Comparison of ENCODE assay signal across 33 cellular contexts in the genomic region with DNA sequence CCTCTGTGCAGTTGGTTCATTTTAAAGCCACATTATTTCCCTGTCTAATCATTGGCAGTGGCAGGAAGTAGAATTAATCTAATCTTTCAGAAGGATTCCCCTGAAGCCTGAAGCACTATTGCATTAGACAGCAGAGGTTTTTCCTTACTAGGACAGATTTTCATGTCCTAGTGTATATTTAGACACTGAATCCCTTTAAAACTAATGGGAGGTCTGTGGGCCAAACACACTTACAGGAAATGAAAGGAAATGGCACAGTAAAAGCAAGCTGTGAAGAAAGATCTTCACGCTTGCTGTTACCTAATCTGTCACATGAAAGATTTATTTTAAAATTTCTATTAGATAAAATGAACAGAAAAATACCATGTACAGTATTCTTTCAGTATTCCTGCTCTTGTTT.
DNase-seq lines count a peak whose midpoint lies in the region; ATAC-seq and TF ChIP-seq lines count a peak whose summit lies in the region.
"Had no signal": no experiment of that assay in that cellular context is flagged by ENCODE, and none has a peak within 500 bp of the region (broad histone marks: within the 10 kb centered on the region; RNA-seq: fewer than 3 reads in every experiment).

No MANE protein-coding gene starts in this region.

- H3K9me3 ChIP-seq in smooth muscle cell (replicated peaks; ENCODE audit: low read depth) (no peaks in the 10 kb centered on the region), transverse colon (no peaks in the 10 kb centered on the region)
- H3K9me3 ChIP-seq: breast epithelium, esophagus muscularis mucosa, gastroesophageal sphincter, psoas muscle, thoracic aorta, uterus had no signal

- no peak overlapping the region for H2AFZ ChIP-seq in smooth muscle cell (ENCODE audit: low read depth)
- H2AFZ ChIP-seq: hepatocyte had no signal

- TF ChIP-seq CTCF in smooth muscle cell (IDR thresholded peaks at IDR 0.05; ENCODE audit: borderline replicate concordance, insufficient read depth, poor library complexity, severe bottlenecking) (no peak), transverse colon (IDR thresholded peaks at IDR 0.05) (no peak), GM10248 (IDR thresholded peaks at IDR 0.05; ENCODE audit: control extremely low read depth, extremely low read depth, low read depth, missing control alignments) (no peak)

- TF ChIP-seq EP300 in transverse colon (IDR thresholded peaks at IDR 0.05; ENCODE audit: low read depth), result no peak

- DNase-seq in NOMO-1 treated with DMSO at 0.1 percent for 48 hours (lab: John Stamatoyannopoulos, UW; ENCODE audit: unreplicated experiment), result peak; percentile 4
- no peak for DNase-seq in NOMO-1 (lab: John Stamatoyannopoulos, UW; ENCODE audit: unreplicated experiment in 2 of 2)
- DNase-seq in foreskin melanocyte, result peak; percentile 39
- DNase-seq in smooth muscle cell (lab: John Stamatoyannopoulos, UW; ENCODE audit: unreplicated experiment), result no peak
- no peak for DNase-seq in transverse colon
- DNase-seq in GM10248 (ENCODE audit: extremely low spot score), result no peak
- DNase-seq: 8988T; activated CD4-positive, alpha-beta T cell treated with anti-CD3 and anti-CD28 coated beads, Interleukin-2, amount 50 U/mL, for 48 hours; activated naive CD4-positive, alpha-beta T cell treated with anti-CD3 and anti-CD28 coated beads, Interleukin-2, amount 10 ng/mL, durations not matched to agents 7 days and 5 days; AML-193; amniotic stem cell; CD4-positive, alpha-beta T cell; cortex of kidney; EL; naive B cell; NCI-H1417; NCI-H2081; occipital lobe; psoas muscle; SIG-M5; stimulated activated naive CD8-positive, alpha-beta T cell treated with anti-CD3 and anti-CD28 coated beads, Interleukin-15, Interleukin-2, amounts not matched to agents 100 U/mL and 50 U/mL, for 24 hours; T-cell; uterus had no signal

- peaks cover 31% of the 10 kb centered on the region for H3F3A ChIP-seq in smooth muscle cell (ENCODE audit: low read depth)

- H3K4me1 ChIP-seq in smooth muscle cell (ENCODE audit: low read depth) (peaks cover 11% of the 10 kb centered on the region), transverse colon (no peaks in the 10 kb centered on the region)
- H3K4me1 ChIP-seq: breast epithelium, gastroesophageal sphincter, psoas muscle, uterus had no signal

- H3K4me3 ChIP-seq in smooth muscle cell (no peak overlapping the region), transverse colon (no peak overlapping the region)
- H3K4me3 ChIP-seq: breast epithelium, esophagus muscularis mucosa, gastroesophageal sphincter, hepatocyte, K562, psoas muscle, thoracic aorta, uterus had no signal

- H3K36me3 ChIP-seq in smooth muscle cell (ENCODE audit: low read depth) (no peaks in the 10 kb centered on the region), transverse colon (no peaks in the 10 kb centered on the region)
- H3K36me3 ChIP-seq: breast epithelium, esophagus muscularis mucosa, gastroesophageal sphincter, thoracic aorta, uterus had no signal

- H3K27ac ChIP-seq in smooth muscle cell (ENCODE audit: low read depth) (peak overlapping the region; percentile 86), transverse colon (no peak overlapping the region)
- H3K27ac ChIP-seq: breast epithelium, esophagus muscularis mucosa, gastroesophageal sphincter, hepatocyte, psoas muscle, thoracic aorta, uterus had no signal

- intact Hi-C loops in transverse colon (cut with DNase I; ENCODE audit: low total_unique reads), result no loop called here

- H3K79me2 ChIP-seq in smooth muscle cell (ENCODE audit: low read depth), result no peaks in the 10 kb centered on the region
- H3K79me2 ChIP-seq: hepatocyte had no signal

- WGBS in smooth muscle cell (ENCODE audit: low lambda C conversion rate), result 14% methylated on average over 1 of the region's 1 CpG
- WGBS in transverse colon (ENCODE audit: low coverage in 1 of 2), 2 donors, result 67% methylated on average over 1 of the region's 1 CpG; no CpG with 5 or more reads in 1 of the 2 donors

- CTCF ChIA-PET in GM10248 (lab: Yijun Ruan, JAX), result interaction anchor here (1.0 kb wide), 1 partner anchor 28 kb away, joined by 3 read pairs; no protein-coding TSS in a partner anchor

- POLR2A ChIA-PET in GM10248 (lab: Yijun Ruan, JAX), result no interaction called here

- no peak overlapping the region for H3K9ac ChIP-seq in smooth muscle cell (ENCODE audit: low read depth)

- H3K27me3 ChIP-seq in smooth muscle cell (ENCODE audit: low read depth) (no peaks in the 10 kb centered on the region), transverse colon (no peaks in the 10 kb centered on the region)
- H3K27me3 ChIP-seq: breast epithelium, esophagus muscularis mucosa, gastroesophageal sphincter, hepatocyte, uterus had no signal

- peak; percentile 65 for ATAC-seq in SK-N-SH treated with all-trans-retinoic acid at 6 μM for 48 hours
- ATAC-seq in HG03565 (IDR thresholded peaks at IDR 0.05; ENCODE audit: unreplicated experiment), result no peak
- ATAC-seq: activated CD4-positive, CD25-positive, alpha-beta regulatory T cell treated with anti-CD3 and anti-CD28 coated beads, Interleukin-2, amount 50 U/mL, for 24 hours; gastroesophageal sphincter; K562; left lobe of liver; psoas muscle; stimulated activated naive CD8-positive, alpha-beta T cell treated with anti-CD3 and anti-CD28 coated beads, Interleukin-15, Interleukin-2, amounts not matched to agents 100 U/mL and 50 U/mL, for 24 hours; T-cell had no signal

- peak overlapping the region; percentile 81 for H3K4me2 ChIP-seq in smooth muscle cell
- H3K4me2 ChIP-seq: hepatocyte had no signal

- TF ChIP-seq POLR2A in transverse colon (IDR thresholded peaks at IDR 0.05), result no peak

- H4K20me1 ChIP-seq in smooth muscle cell (ENCODE audit: low read depth), result no peaks in the 10 kb centered on the region

- in situ Hi-C loops in transverse colon (cut with MboI; ENCODE audit: low pct_ligation_motif_present in 1 of 4, low pct_unique_long_range_greater_than_20kb in 1 of 4, low sequenced_read_pairs in 3 of 4), result no loop called here

TF ChIP-seq in SK-N-SH treated with all-trans-retinoic acid at 6 μM for 48 hours, 23 proteins besides CTCF, POLR2A, EP300 and RAD21:
- TF ChIP-seq GLIS3 (CRISPR knock-in tag; IDR thresholded peaks at IDR 0.05), result no peak
- no peak for TF ChIP-seq RARB (CRISPR knock-in tag; IDR thresholded peaks at IDR 0.05)
- TF ChIP-seq, protein P1, sequence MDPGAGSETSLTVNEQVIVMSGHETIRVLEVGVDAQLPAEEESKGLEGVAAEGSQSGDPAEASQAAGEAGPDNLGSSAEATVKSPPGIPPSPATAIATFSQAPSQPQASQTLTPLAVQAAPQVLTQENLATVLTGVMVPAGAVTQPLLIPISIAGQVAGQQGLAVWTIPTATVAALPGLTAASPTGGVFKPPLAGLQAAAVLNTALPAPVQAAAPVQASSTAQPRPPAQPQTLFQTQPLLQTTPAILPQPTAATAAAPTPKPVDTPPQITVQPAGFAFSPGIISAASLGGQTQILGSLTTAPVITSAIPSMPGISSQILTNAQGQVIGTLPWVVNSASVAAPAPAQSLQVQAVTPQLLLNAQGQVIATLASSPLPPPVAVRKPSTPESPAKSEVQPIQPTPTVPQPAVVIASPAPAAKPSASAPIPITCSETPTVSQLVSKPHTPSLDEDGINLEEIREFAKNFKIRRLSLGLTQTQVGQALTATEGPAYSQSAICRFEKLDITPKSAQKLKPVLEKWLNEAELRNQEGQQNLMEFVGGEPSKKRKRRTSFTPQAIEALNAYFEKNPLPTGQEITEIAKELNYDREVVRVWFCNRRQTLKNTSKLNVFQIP (CRISPR knock-in tag; IDR thresholded peaks at IDR 0.05; ENCODE audit: borderline replicate concordance, low read depth), result no peak
- TF ChIP-seq, protein P2, sequence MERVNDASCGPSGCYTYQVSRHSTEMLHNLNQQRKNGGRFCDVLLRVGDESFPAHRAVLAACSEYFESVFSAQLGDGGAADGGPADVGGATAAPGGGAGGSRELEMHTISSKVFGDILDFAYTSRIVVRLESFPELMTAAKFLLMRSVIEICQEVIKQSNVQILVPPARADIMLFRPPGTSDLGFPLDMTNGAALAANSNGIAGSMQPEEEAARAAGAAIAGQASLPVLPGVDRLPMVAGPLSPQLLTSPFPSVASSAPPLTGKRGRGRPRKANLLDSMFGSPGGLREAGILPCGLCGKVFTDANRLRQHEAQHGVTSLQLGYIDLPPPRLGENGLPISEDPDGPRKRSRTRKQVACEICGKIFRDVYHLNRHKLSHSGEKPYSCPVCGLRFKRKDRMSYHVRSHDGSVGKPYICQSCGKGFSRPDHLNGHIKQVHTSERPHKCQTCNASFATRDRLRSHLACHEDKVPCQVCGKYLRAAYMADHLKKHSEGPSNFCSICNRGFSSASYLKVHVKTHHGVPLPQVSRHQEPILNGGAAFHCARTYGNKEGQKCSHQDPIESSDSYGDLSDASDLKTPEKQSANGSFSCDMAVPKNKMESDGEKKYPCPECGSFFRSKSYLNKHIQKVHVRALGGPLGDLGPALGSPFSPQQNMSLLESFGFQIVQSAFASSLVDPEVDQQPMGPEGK (CRISPR knock-in tag; IDR thresholded peaks at IDR 0.05; ENCODE audit: borderline replicate concordance), result no peak
- no peak for TF ChIP-seq ZFP30 (CRISPR knock-in tag; IDR thresholded peaks at IDR 0.05)
- no peak for TF ChIP-seq ZNF565 (CRISPR knock-in tag; conservative IDR thresholded peaks at IDR 0.05; ENCODE audit: low read depth)
- no peak for TF ChIP-seq ISL1 (CRISPR knock-in tag; IDR thresholded peaks at IDR 0.05)

Comparison
In these comparisons a context has a peak if more than half of its experiments do, and no peak if none do; other contexts are left out.
1. DNase-seq: peak in NOMO-1 treated with DMSO at 0.1 percent for 48 hours (single experiment) and foreskin melanocyte (single experiment); none in NOMO-1 (0 of 2), smooth muscle cell (single experiment), transverse colon (single experiment) and GM10248 (single experiment).